13 cellular contexts compared by ENCODE assay signal in genomic region chr1:242139437-242139836, GRCh38.
DNase-seq lines count a peak whose midpoint lies in the region; ATAC-seq and TF ChIP-seq lines count a peak whose summit lies in the region.
"Had no signal": no experiment of that assay in that cellular context is flagged by ENCODE, and none has a peak within 500 bp of the region (broad histone marks: within the 10 kb centered on the region; RNA-seq: fewer than 3 reads in every experiment).

No MANE protein-coding gene starts in this region.

- H3K27me3 Mint-ChIP-seq in HFFc6 (ENCODE audit: insufficient read depth), result no peaks in the 10 kb centered on the region; the same call in 1 of the 2 replicates
- H3K27me3 Mint-ChIP-seq in activated CD4-positive, alpha-beta T cell treated with anti-CD3 and anti-CD28 coated beads, Interleukin-2, amount 10 ng/mL, durations not matched to agents 7 days and 5 days, result no peaks in the 10 kb centered on the region

- H3K4me3 Mint-ChIP-seq in HFFc6, result no peak overlapping the region
- no peak overlapping the region for H3K4me3 Mint-ChIP-seq in activated CD4-positive, alpha-beta T cell treated with anti-CD3 and anti-CD28 coated beads, Interleukin-2, amount 10 ng/mL, durations not matched to agents 7 days and 5 days
- H3K4me3 Mint-ChIP-seq: naive B cell had no signal

- H3K27ac Mint-ChIP-seq in HFFc6, result no peak overlapping the region
- H3K27ac Mint-ChIP-seq in activated CD4-positive, alpha-beta T cell treated with anti-CD3 and anti-CD28 coated beads, Interleukin-2, amount 10 ng/mL, durations not matched to agents 7 days and 5 days, result no peak overlapping the region

- no peaks in the 10 kb centered on the region for H3K4me1 Mint-ChIP-seq in HFFc6 (ENCODE audit: low read depth)
- H3K4me1 Mint-ChIP-seq in activated CD4-positive, alpha-beta T cell treated with anti-CD3 and anti-CD28 coated beads, Interleukin-2, amount 10 ng/mL, durations not matched to agents 7 days and 5 days, result no peaks in the 10 kb centered on the region

- no peak for TF ChIP-seq CTCF in HFFc6 (IDR thresholded peaks at IDR 0.05)

- ATAC-seq in GM18511 (IDR thresholded peaks at IDR 0.05; ENCODE audit: unreplicated experiment) (peak; percentile 89), GM21529 (IDR thresholded peaks at IDR 0.05; ENCODE audit: unreplicated experiment) (peak; percentile 81), HG03159 (IDR thresholded peaks at IDR 0.05; ENCODE audit: unreplicated experiment) (peak; percentile 80)

- H3K36me3 Mint-ChIP-seq in HFFc6 (ENCODE audit: low read depth), result peaks cover 4% of the 10 kb centered on the region; the same call in 1 of the 2 replicates
- no peaks in the 10 kb centered on the region for H3K36me3 Mint-ChIP-seq in activated CD4-positive, alpha-beta T cell treated with anti-CD3 and anti-CD28 coated beads, Interleukin-2, amount 10 ng/mL, durations not matched to agents 7 days and 5 days (ENCODE audit: low read depth)
- H3K36me3 Mint-ChIP-seq: naive B cell had no signal

- POLR2A ChIA-PET in activated CD4-positive, alpha-beta T cell treated with anti-CD3 and anti-CD28 coated beads, Interleukin-2, amount 10 ng/mL, durations not matched to agents 7 days and 5 days (lab: Charles Lee), result no interaction called here

- CTCF ChIA-PET in activated CD4-positive, alpha-beta T cell treated with anti-CD3 and anti-CD28 coated beads, Interleukin-2, amount 10 ng/mL, durations not matched to agents 7 days and 5 days (lab: Charles Lee), result no interaction called here

- peak; percentile 94 for DNase-seq in SKM-1 (lab: John Stamatoyannopoulos, UW; ENCODE audit: unreplicated experiment)
- no peak for DNase-seq in activated CD4-positive, alpha-beta T cell treated with anti-CD3 and anti-CD28 coated beads, Interleukin-2, amount 50 U/mL, for 4 hours
- DNase-seq in HFFc6, result no peak
- DNase-seq in posterior vena cava (ENCODE audit: low spot score), result no peak
- no peak for DNase-seq in activated CD4-positive, alpha-beta T cell treated with anti-CD3 and anti-CD28 coated beads, Interleukin-2, amount 10 ng/mL, durations not matched to agents 7 days and 5 days
- DNase-seq: activated effector memory CD4-positive, alpha-beta T cell treated with anti-CD3 and anti-CD28 coated beads, Interleukin-2, amount 50 U/mL, for 16 hours; Caco-2; head of caudate nucleus; naive B cell; NCI-H2171 treated with DMSO at 0.1 percent for 48 hours had no signal

- peaks cover 65% of the 10 kb centered on the region for H3K9me3 Mint-ChIP-seq in HFFc6
- no peaks in the 10 kb centered on the region for H3K9me3 Mint-ChIP-seq in activated CD4-positive, alpha-beta T cell treated with anti-CD3 and anti-CD28 coated beads, Interleukin-2, amount 10 ng/mL, durations not matched to agents 7 days and 5 days

- intact Hi-C loops in posterior vena cava (cut with DNase I), result no loop called here
